ENCODE assay signal across 15 cellular contexts in genomic region chr1:6468729-6469461, GRCh38. TPM values are rescaled to one million over a fixed set of nuclear protein-coding genes. Genes with fewer than 3 reads are reported as not detected.
DNase-seq lines count a peak whose midpoint lies in the region; ATAC-seq and TF ChIP-seq lines count a peak whose summit lies in the region.
"Had no signal": no experiment of that assay in that cellular context is flagged by ENCODE, and none has a peak within 500 bp of the region (broad histone marks: within the 10 kb centered on the region; RNA-seq: fewer than 3 reads in every experiment).

No MANE protein-coding gene starts in this region.

- H3K79me1 ChIP-seq in mesenchymal stem cell (replicated peaks; ENCODE audit: low read length, poor library complexity, severe bottlenecking) (no peaks in the 10 kb centered on the region), neuronal stem cell (ENCODE audit: low read depth, low read length) (no peaks in the 10 kb centered on the region)

- H2BK12ac ChIP-seq in mesenchymal stem cell (ENCODE audit: low read length in 2 of 2) (no peak overlapping the region), neuronal stem cell (ENCODE audit: low read length) (no peak overlapping the region)

- H3K4me1 Mint-ChIP-seq in CD4-positive, CD25-positive, alpha-beta regulatory T cell: peaks cover 0 to 25% (median 8%) of the 10 kb centered on the region in 4 donors
- H3K4me1 Mint-ChIP-seq in CD8-positive, alpha-beta T cell (ENCODE audit: low read depth): peaks cover 12% of the 10 kb centered on the region
- H3K4me1 Mint-ChIP-seq in T-helper 17 cell: peaks cover 14% of the 10 kb centered on the region

- H3K9me3 ChIP-seq in CD4-positive, CD25-positive, alpha-beta regulatory T cell (ENCODE audit: control insufficient read depth in 2 of 2, low read length in 2 of 2): no peaks in the 10 kb centered on the region
- no peaks in the 10 kb centered on the region for H3K9me3 ChIP-seq in CD8-positive, alpha-beta T cell (ENCODE audit: low read length)
- H3K9me3 ChIP-seq in T-helper 17 cell (ENCODE audit: control insufficient read depth, low read length, poor library complexity, severe bottlenecking) (no peaks in the 10 kb centered on the region), mesenchymal stem cell (ENCODE audit: control insufficient read depth, low read length) (no peaks in the 10 kb centered on the region), neuronal stem cell (replicated peaks in 1 of 2; ENCODE audit: control insufficient read depth in 2 of 2, insufficient read depth in 1 of 2, low read depth in 1 of 2, low read length in 2 of 2) (no peaks in the 10 kb centered on the region)
- H3K9me3 ChIP-seq: BE2C, HAP-1 had no signal

- no peaks in the 10 kb centered on the region for H3K27me3 Mint-ChIP-seq in CD4-positive, CD25-positive, alpha-beta regulatory T cell
- no peaks in the 10 kb centered on the region for H3K27me3 Mint-ChIP-seq in CD8-positive, alpha-beta T cell (ENCODE audit: low read depth)
- no peaks in the 10 kb centered on the region for H3K27me3 Mint-ChIP-seq in T-helper 17 cell

- H2AK5ac ChIP-seq in mesenchymal stem cell (ENCODE audit: low read length, severe bottlenecking): no peak overlapping the region
- H2AK5ac ChIP-seq in neuronal stem cell (ENCODE audit: low read depth, low read length): no peak overlapping the region

- H4K91ac ChIP-seq in mesenchymal stem cell (ENCODE audit: low read length) (no peak overlapping the region), neuronal stem cell (ENCODE audit: low read depth, low read length, poor library complexity) (no peak overlapping the region)

- H2BK120ac ChIP-seq in mesenchymal stem cell (ENCODE audit: low read depth, low read length) (no peak overlapping the region), neuronal stem cell (ENCODE audit: low read depth, low read length) (no peak overlapping the region)

- WGBS in mesenchymal stem cell: 95% methylated on average over 11 of the region's 13 CpGs
- WGBS in neuronal stem cell (ENCODE audit: extremely low coverage in 2 of 2, insufficient read length in 2 of 2, insufficient replicate concordance in 1 of 2), 2 donors: no CpG with 5 or more reads among the region's 13 CpGs

- H4K8ac ChIP-seq in mesenchymal stem cell (ENCODE audit: low read length) (peak overlapping the region; percentile 12), neuronal stem cell (ENCODE audit: low read depth, low read length) (no peak overlapping the region)

- no peak overlapping the region for H3K4me3 ChIP-seq in CD4-positive, CD25-positive, alpha-beta regulatory T cell (ENCODE audit: low read depth, low read length)
- H3K4me3 ChIP-seq in CD8-positive, alpha-beta T cell (ENCODE audit: low read depth, low read length): no peak overlapping the region
- H3K4me3 ChIP-seq in mesenchymal stem cell (ENCODE audit: insufficient read depth in 1 of 2, low read depth in 1 of 2, low read length in 2 of 2) (no peak overlapping the region), neuronal stem cell (ENCODE audit: low read length in 2 of 2) (peak overlapping the region in 1 of 2 donors; percentile 47)
- H3K4me3 ChIP-seq: HAP-1 had no signal

- DNase-seq in CD4-positive, CD25-positive, alpha-beta regulatory T cell: no peak
- DNase-seq in CD8-positive, alpha-beta T cell: no peak
- DNase-seq in T-helper 17 cell (no peak), mesenchymal stem cell (no peak), AML-193 (lab: John Stamatoyannopoulos, UW) (no peak), DMS114 treated with DMSO at 0.1 percent for 48 hours (lab: John Stamatoyannopoulos, UW; ENCODE audit: unreplicated experiment) (no peak), neuronal stem cell (ENCODE audit: low spot score) (no peak)
- DNase-seq: BE2C, GOT3, HFFc6 had no signal

- H2BK15ac ChIP-seq in mesenchymal stem cell (ENCODE audit: low read depth, poor library complexity, severe bottlenecking) (no peak overlapping the region), neuronal stem cell (ENCODE audit: low read length) (no peak overlapping the region)

- H3K27ac Mint-ChIP-seq in CD4-positive, CD25-positive, alpha-beta regulatory T cell: no peak overlapping the region
- H3K27ac Mint-ChIP-seq in CD8-positive, alpha-beta T cell: peak overlapping the region; percentile 4
- H3K27ac Mint-ChIP-seq in T-helper 17 cell: peak overlapping the region; percentile 56
- H3K27ac Mint-ChIP-seq: HFFc6 had no signal

- intact Hi-C loops in CD8-positive, alpha-beta T cell (cut with DNase I, micrococcal nuclease): no loop called here

- peaks cover 3% of the 10 kb centered on the region for H3K36me3 Mint-ChIP-seq in CD4-positive, CD25-positive, alpha-beta regulatory T cell
- peaks cover 12% of the 10 kb centered on the region for H3K36me3 Mint-ChIP-seq in CD8-positive, alpha-beta T cell
- peaks cover 10% of the 10 kb centered on the region for H3K36me3 Mint-ChIP-seq in T-helper 17 cell (ENCODE audit: low read depth)

- POLR2A ChIA-PET in CD8-positive, alpha-beta T cell (lab: Charles Lee): interaction anchor here (0.6 to 1.1 kb wide), 3 partner anchors 9 to 17 kb away, joined by 3 to 4 read pairs (median 3); no protein-coding TSS in a partner anchor

- H3K4ac ChIP-seq in mesenchymal stem cell (ENCODE audit: low read depth in 1 of 2, low read length in 2 of 2): no peak overlapping the region
- no peak overlapping the region for H3K4ac ChIP-seq in neuronal stem cell (ENCODE audit: low read length)

- H3K27me3 ChIP-seq in CD4-positive, CD25-positive, alpha-beta regulatory T cell (ENCODE audit: control insufficient read depth, insufficient read depth, low read length): no peaks in the 10 kb centered on the region
- no peaks in the 10 kb centered on the region for H3K27me3 ChIP-seq in CD8-positive, alpha-beta T cell (ENCODE audit: insufficient read depth, low read length)
- H3K27me3 ChIP-seq in mesenchymal stem cell (ENCODE audit: control insufficient read depth in 1 of 2, insufficient read depth in 1 of 2, low read length in 2 of 2) (peaks cover 0 to 9% of the 10 kb centered on the region in 2 experiments), neuronal stem cell (ENCODE audit: control insufficient read depth in 3 of 3, insufficient read depth in 3 of 3, low read depth in 1 of 3, low read length in 3 of 3) (peaks cover 0 to 15% (median 0%) of the 10 kb centered on the region in 3 experiments)
- H3K27me3 ChIP-seq: BE2C had no signal

- H3K9me3 Mint-ChIP-seq in CD4-positive, CD25-positive, alpha-beta regulatory T cell: no peaks in the 10 kb centered on the region
- no peaks in the 10 kb centered on the region for H3K9me3 Mint-ChIP-seq in CD8-positive, alpha-beta T cell
- H3K9me3 Mint-ChIP-seq: HFFc6 had no signal

- H2AFZ ChIP-seq in mesenchymal stem cell (ENCODE audit: low read depth, low read length): no peak overlapping the region
- H2AFZ ChIP-seq in neuronal stem cell (ENCODE audit: low read length): no peak overlapping the region

- no peak for ATAC-seq in CD4-positive, CD25-positive, alpha-beta regulatory T cell (ENCODE audit: low read depth in 2 of 2)
- no peak for ATAC-seq in CD8-positive, alpha-beta T cell
- ATAC-seq in T-helper 17 cell (no peak), HG03354 (IDR thresholded peaks at IDR 0.05; ENCODE audit: poor library complexity, severe bottlenecking, unreplicated experiment) (no peak)
- ATAC-seq: HepG2 had no signal

- peaks cover 30% of the 10 kb centered on the region for H3K4me1 ChIP-seq in CD4-positive, CD25-positive, alpha-beta regulatory T cell (ENCODE audit: control insufficient read depth, insufficient read depth, low read length, poor library complexity, severe bottlenecking)
- H3K4me1 ChIP-seq in CD8-positive, alpha-beta T cell (ENCODE audit: insufficient read depth, low read length): peaks cover 16% of the 10 kb centered on the region
- no peaks in the 10 kb centered on the region for H3K4me1 ChIP-seq in mesenchymal stem cell (ENCODE audit: control insufficient read depth, insufficient read depth, low read depth, low read length)
- peaks cover 0 to 3% of the 10 kb centered on the region in 2 donors for H3K4me1 ChIP-seq in neuronal stem cell (ENCODE audit: control insufficient read depth in 2 of 2, insufficient read depth in 1 of 2, low read depth in 1 of 2, low read length in 2 of 2)
- H3K4me1 ChIP-seq: BE2C, HAP-1 had no signal

- H3K4me3 Mint-ChIP-seq in CD4-positive, CD25-positive, alpha-beta regulatory T cell: peak overlapping the region in 3 of 4 donors; percentile 44 to 85 (median 59)
- no peak overlapping the region for H3K4me3 Mint-ChIP-seq in CD8-positive, alpha-beta T cell
- H3K4me3 Mint-ChIP-seq in T-helper 17 cell: no peak overlapping the region
- H3K4me3 Mint-ChIP-seq: HFFc6 had no signal

- H3K9ac ChIP-seq in mesenchymal stem cell (ENCODE audit: low read length): no peak overlapping the region
- H3K9ac ChIP-seq in neuronal stem cell (ENCODE audit: low read depth, low read length, poor library complexity): no peak overlapping the region

- H3K14ac ChIP-seq in mesenchymal stem cell (ENCODE audit: low read length in 2 of 2) (no peak overlapping the region), neuronal stem cell (ENCODE audit: low read length) (no peak overlapping the region)

- CTCF ChIA-PET in CD8-positive, alpha-beta T cell (lab: Charles Lee): interaction anchor here (1.0 to 3.4 kb wide), 7 partner anchors 8 to 128 kb away, joined by 3 to 23 read pairs (median 4); no protein-coding TSS in a partner anchor

- no peak overlapping the region for H3K4me2 ChIP-seq in mesenchymal stem cell (ENCODE audit: low read length, poor library complexity, severe bottlenecking)
- H3K4me2 ChIP-seq in neuronal stem cell (ENCODE audit: insufficient read depth, low read length, poor library complexity, severe bottlenecking): no peak overlapping the region

- H3K36me3 ChIP-seq in CD4-positive, CD25-positive, alpha-beta regulatory T cell (ENCODE audit: control insufficient read depth, insufficient read depth, low read length): no peaks in the 10 kb centered on the region
- H3K36me3 ChIP-seq in CD8-positive, alpha-beta T cell (ENCODE audit: insufficient read depth, low read length): no peaks in the 10 kb centered on the region
- H3K36me3 ChIP-seq in mesenchymal stem cell (ENCODE audit: control insufficient read depth in 1 of 2, insufficient read depth in 2 of 2, low read depth in 1 of 2, low read length in 2 of 2) (peaks cover 35 to 97% of the 10 kb centered on the region in 2 experiments), neuronal stem cell (replicated peaks in 1 of 2; ENCODE audit: control insufficient read depth in 2 of 2, insufficient read depth in 2 of 2, low read length in 2 of 2) (peaks cover 34 to 70% of the 10 kb centered on the region in 2 donors)
- H3K36me3 ChIP-seq: BE2C, HAP-1 had no signal

- H3K18ac ChIP-seq in mesenchymal stem cell (ENCODE audit: low read depth in 1 of 2, low read length in 2 of 2) (no peak overlapping the region), neuronal stem cell (ENCODE audit: low read length) (no peak overlapping the region)

- no peak overlapping the region for H3K23ac ChIP-seq in mesenchymal stem cell (ENCODE audit: low read length in 2 of 2)
- H3K23ac ChIP-seq in neuronal stem cell (ENCODE audit: low read depth, low read length, poor library complexity): no peak overlapping the region

- no peak overlapping the region for H3K27ac ChIP-seq in CD4-positive, CD25-positive, alpha-beta regulatory T cell (ENCODE audit: insufficient read depth, low read length, poor library complexity, severe bottlenecking)
- no peak overlapping the region for H3K27ac ChIP-seq in CD8-positive, alpha-beta T cell (ENCODE audit: low read depth, low read length)
- H3K27ac ChIP-seq in mesenchymal stem cell (ENCODE audit: low read length, poor library complexity, severe bottlenecking): no peak overlapping the region
- no peak overlapping the region for H3K27ac ChIP-seq in neuronal stem cell (replicated peaks; ENCODE audit: low read length)
- H3K27ac ChIP-seq: C4-2B had no signal

- no peak for TF ChIP-seq CTCF in CD8-positive, alpha-beta T cell (IDR thresholded peaks at IDR 0.05)

- H2BK5ac ChIP-seq in mesenchymal stem cell (ENCODE audit: low read depth, low read length, poor library complexity, severe bottlenecking) (no peak overlapping the region), neuronal stem cell (ENCODE audit: low read length) (no peak overlapping the region)

RNA-seq across cellular contexts. Expression of gene TNFRSF25, which starts 2.9 kb away (rescaled TPM):
- 258 TPM for total RNA-seq in CD4-positive, CD25-positive, alpha-beta regulatory T cell
- 10 to 100 TPM; 23.3 to 32.8 (median 31.0) TPM for polyA plus RNA-seq in CD4-positive, CD25-positive, alpha-beta regulatory T cell
- 100 to 1,000 TPM; 178 to 185 TPM for total RNA-seq in CD8-positive, alpha-beta T cell
- 100 to 1,000 TPM; 393 to 433 TPM for total RNA-seq in T-helper 17 cell
- polyA plus RNA-seq in mesenchymal stem cell (2013, experiment 1 of 2): 2.9 TPM
- polyA plus RNA-seq in mesenchymal stem cell (2013, experiment 2 of 2): 2.4 TPM
- 14.5 TPM for polyA plus RNA-seq in neuronal stem cell (2013, experiment 1 of 2)
- 14.1 TPM for polyA plus RNA-seq in neuronal stem cell (2013, experiment 2 of 2)

RNA-seq across cellular contexts. Expression of gene PLEKHG5, which starts 22.6 kb away (rescaled TPM):
- 5.0 TPM for total RNA-seq in CD4-positive, CD25-positive, alpha-beta regulatory T cell
- 1 to 10 TPM in 1 of 4 donors, under 1 TPM in 2, not detected in 1; 0.65 to 1.0 (median 0.68) TPM for polyA plus RNA-seq in CD4-positive, CD25-positive, alpha-beta regulatory T cell
- 1 to 10 TPM; 4.0 to 5.0 TPM for total RNA-seq in CD8-positive, alpha-beta T cell
- total RNA-seq in T-helper 17 cell: 10 to 100 TPM; 10.8 to 12.8 TPM
- 6.5 TPM for polyA plus RNA-seq in mesenchymal stem cell (2013, experiment 1 of 2)
- polyA plus RNA-seq in mesenchymal stem cell (2013, experiment 2 of 2): 6.7 TPM
- 18.8 TPM for polyA plus RNA-seq in neuronal stem cell (2013, experiment 1 of 2)
- 18.8 TPM for polyA plus RNA-seq in neuronal stem cell (2013, experiment 2 of 2)

RNA-seq across cellular contexts. Expression of gene ESPN, which starts 44.3 kb away (rescaled TPM):
- total RNA-seq in CD4-positive, CD25-positive, alpha-beta regulatory T cell: 3.7 TPM
- under 1 TPM; 0.22 to 0.25 (median 0.22) TPM for polyA plus RNA-seq in CD4-positive, CD25-positive, alpha-beta regulatory T cell
- 1 to 10 TPM; 2.7 to 5.5 TPM for total RNA-seq in CD8-positive, alpha-beta T cell
- 10 to 100 TPM; 13.2 to 15.7 TPM for total RNA-seq in T-helper 17 cell
- polyA plus RNA-seq in mesenchymal stem cell (2013, experiment 1 of 2): 0.06 TPM
- polyA plus RNA-seq in mesenchymal stem cell (2013, experiment 2 of 2): not detected
- 3.5 TPM for polyA plus RNA-seq in neuronal stem cell (2013, experiment 1 of 2)
- polyA plus RNA-seq in neuronal stem cell (2013, experiment 2 of 2): 3.6 TPM
- total RNA-seq: Daoy, HFFc6 had no signal

RNA-seq across cellular contexts. Expression of gene HES2, which starts 49.2 kb away (rescaled TPM):
- not detected for total RNA-seq in CD4-positive, CD25-positive, alpha-beta regulatory T cell
- polyA plus RNA-seq in CD4-positive, CD25-positive, alpha-beta regulatory T cell: not detected
- total RNA-seq in CD8-positive, alpha-beta T cell: not detected
- total RNA-seq in T-helper 17 cell: not detected
- 0.07 TPM for polyA plus RNA-seq in mesenchymal stem cell (2013, experiment 1 of 2)
- 0.05 TPM for polyA plus RNA-seq in mesenchymal stem cell (2013, experiment 2 of 2)
- 0.26 TPM for polyA plus RNA-seq in neuronal stem cell (2013, experiment 1 of 2)
- polyA plus RNA-seq in neuronal stem cell (2013, experiment 2 of 2): 0.22 TPM
- total RNA-seq: Daoy had no signal

Comparison
In these comparisons a context has a peak if more than half of its experiments do, and no peak if none do; other contexts are left out.
1. H3K27ac Mint-ChIP-seq: peak in CD8-positive, alpha-beta T cell (single experiment) and T-helper 17 cell (single experiment); none in CD4-positive, CD25-positive, alpha-beta regulatory T cell (0 of 3).
2. H3K4me3 Mint-ChIP-seq: peak in CD4-positive, CD25-positive, alpha-beta regulatory T cell (3 of 4); none in CD8-positive, alpha-beta T cell (single experiment) and T-helper 17 cell (single experiment).